ENCODE assay signal across 8 cellular contexts in genomic region chr2:74529357-74530238, GRCh38. TPM values are rescaled to one million over a fixed set of nuclear protein-coding genes. Genes with fewer than 3 reads are reported as not detected.
DNase-seq lines count a peak whose midpoint lies in the region; TF ChIP-seq lines count a peak whose summit lies in the region.

TSS of gene AUP1 (minus strand) at chr2:74529706. CDS start at chr2:74529629, 77 bp downstream.
TSS of gene HTRA2 (plus strand) at chr2:74529933. CDS start at chr2:74530007, 74 bp downstream.

- peak within 1 kb of the TSS; percentile 73 for H3K14ac ChIP-seq in neuronal stem cell (ENCODE audit: low read length)

- no peak within 1 kb of the TSS for H2BK120ac ChIP-seq in neuronal stem cell (ENCODE audit: low read depth, low read length)

- H2BK5ac ChIP-seq in neuronal stem cell (ENCODE audit: low read length), result peak within 1 kb of the TSS; percentile 89

- H2BK15ac ChIP-seq in neuronal stem cell (ENCODE audit: low read length), result peak within 1 kb of the TSS; percentile 40

- H3K4ac ChIP-seq in neuronal stem cell (ENCODE audit: low read length), result no peak within 1 kb of the TSS

- in situ Hi-C loops in SK-MEL-5 (cut with HindIII; ENCODE audit: low pct_unique_long_range_greater_than_20kb, low sequenced_read_pairs), result no loop called here

- H3K36me3 ChIP-seq in HEK293 (ENCODE audit: control insufficient read depth in 2 of 2, insufficient read depth in 1 of 2, low read length in 2 of 2), result peaks cover 7 to 74% of the 10 kb centered on the region in 2 experiments; a peak in 1 of 3 replicates
- H3K36me3 ChIP-seq in neuronal stem cell (replicated peaks in 1 of 2; ENCODE audit: control insufficient read depth in 2 of 2, insufficient read depth in 2 of 2, low read length in 2 of 2), result peaks cover 40 to 69% of the 10 kb centered on the region in 2 donors

- no peaks in the 10 kb centered on the region; the same call in 1 of the 2 replicates for H3K4me1 ChIP-seq in HEK293 (ENCODE audit: control insufficient read depth, insufficient read depth, low read length)
- H3K4me1 ChIP-seq in neuronal stem cell (ENCODE audit: control insufficient read depth in 2 of 2, insufficient read depth in 1 of 2, low read depth in 1 of 2, low read length in 2 of 2), result peaks cover 11 to 17% of the 10 kb centered on the region in 2 donors

- peak within 1 kb of the TSS; percentile 97 for H2AFZ ChIP-seq in neuronal stem cell (ENCODE audit: low read length)

- H3K79me1 ChIP-seq in neuronal stem cell (ENCODE audit: low read depth, low read length), result peaks cover 5% of the 10 kb centered on the region

- peak within 1 kb of the TSS; percentile 59 for H2AK5ac ChIP-seq in neuronal stem cell (ENCODE audit: low read depth, low read length)

- peak within 1 kb of the TSS; percentile 90 for H3K23ac ChIP-seq in neuronal stem cell (ENCODE audit: low read depth, low read length, poor library complexity)

- H3K9ac ChIP-seq in neuronal stem cell (ENCODE audit: low read depth, low read length, poor library complexity), result peak within 1 kb of the TSS; percentile 95

- no CpG with 5 or more reads among the region's 87 CpGs for WGBS in neuronal stem cell (ENCODE audit: extremely low coverage in 2 of 2, insufficient read length in 2 of 2, insufficient replicate concordance in 1 of 2), 2 donors

- TF ChIP-seq CTCF in HEK293 (tag by site-specific recombination; IDR thresholded peaks at IDR 0.05), result no peak
- TF ChIP-seq CTCF in subcutaneous adipose tissue (IDR thresholded peaks at IDR 0.05; ENCODE audit: low read depth), result no peak

- DNase-seq in GDM1 (lab: John Stamatoyannopoulos, UW) (peak; percentile 90), MV-4-11 (lab: John Stamatoyannopoulos, UW) (peak; percentile 97), SK-MEL-5 (ENCODE audit: low read depth, low spot score) (peak; percentile 99), foreskin melanocyte (peak; percentile 99), neuronal stem cell (ENCODE audit: low spot score) (peak; percentile 97)
- peak; percentile 93 for DNase-seq in activated naive CD4-positive, alpha-beta T cell treated with Interleukin-2 at 50 U/mL for 16 hours

- H3K4me2 ChIP-seq in neuronal stem cell (ENCODE audit: insufficient read depth, low read length, poor library complexity, severe bottlenecking), result peak within 1 kb of the TSS; percentile 81

- H3K18ac ChIP-seq in neuronal stem cell (ENCODE audit: low read length), result peak within 1 kb of the TSS; percentile 95

- POLR2A ChIA-PET in HEK293 (lab: Yijun Ruan, JAX), result interaction anchor here (0.6 to 2.4 kb wide), 18 partner anchors 8 to 305 kb away, joined by 3 to 18 read pairs (median 6); partner anchors contain the start of genes CCDC142, MRPL53, PCGF1 and TLX2

- no peak within 1 kb of the TSS for H4K8ac ChIP-seq in neuronal stem cell (ENCODE audit: low read depth, low read length)

- CTCF ChIA-PET in HEK293 (lab: Yijun Ruan, JAX), result interaction anchor here (0.8 to 1.5 kb wide), 6 partner anchors 20 to 1015 kb away, joined by 3 to 11 read pairs (median 3); partner anchors contain the start of genes CCDC142 and TTC31

- peak within 1 kb of the TSS; percentile 72 for H3K27ac ChIP-seq in HEK293 (ENCODE audit: extremely low read depth, low read depth, low read length)
- H3K27ac ChIP-seq in neuronal stem cell (replicated peaks; ENCODE audit: low read length), result no peak within 1 kb of the TSS

- H3K9me3 ChIP-seq in HEK293 (ENCODE audit: control insufficient read depth, insufficient read depth, low read depth, low read length) (no peaks in the 10 kb centered on the region), neuronal stem cell (replicated peaks in 1 of 2; ENCODE audit: control insufficient read depth in 2 of 2, insufficient read depth in 1 of 2, low read depth in 1 of 2, low read length in 2 of 2) (peaks cover 0 to 2% of the 10 kb centered on the region in 2 donors)

- H4K91ac ChIP-seq in neuronal stem cell (ENCODE audit: low read depth, low read length, poor library complexity), result no peak within 1 kb of the TSS

- peak within 1 kb of the TSS; percentile 11 for H2BK12ac ChIP-seq in neuronal stem cell (ENCODE audit: low read length)

- H3K27me3 ChIP-seq in neuronal stem cell (ENCODE audit: control insufficient read depth in 3 of 3, insufficient read depth in 3 of 3, low read depth in 1 of 3, low read length in 3 of 3), result no peaks in the 10 kb centered on the region

- H3K4me3 ChIP-seq in HEK293 (ENCODE audit: low read depth, low read length), result peak within 1 kb of the TSS; percentile 57
- peak within 1 kb of the TSS; percentile 72 to 95 for H3K4me3 ChIP-seq in neuronal stem cell (ENCODE audit: low read length in 2 of 2)

TF ChIP-seq in HEK293, 187 proteins besides CTCF, POLR2A, EP300 and RAD21 (continues in another document):
- no peak for TF ChIP-seq ZNF266 (tag by site-specific recombination; IDR thresholded peaks at IDR 0.05; ENCODE audit: low read depth)
- TF ChIP-seq ZNF211 (tag by site-specific recombination; IDR thresholded peaks at IDR 0.05; ENCODE audit: low read depth), result no peak
- TF ChIP-seq ZBTB8A (tag by site-specific recombination; IDR thresholded peaks at IDR 0.05), result peak; percentile 91
- peak; percentile 96 for TF ChIP-seq ZBTB11 (tag by site-specific recombination; conservative IDR thresholded peaks at IDR 0.05; ENCODE audit: low read depth)
- TF ChIP-seq IKZF3 (tag by site-specific recombination; IDR thresholded peaks at IDR 0.05), result 0 out of 2 replicates have a peak, but pooled peaks have one; percentile 48
- peak; percentile 42; the same call in 1 of the 2 replicates for TF ChIP-seq BCL11A (tag by site-specific recombination; IDR thresholded peaks at IDR 0.05; ENCODE audit: low read depth)
- TF ChIP-seq ZNF473 (tag by site-specific recombination; IDR thresholded peaks at IDR 0.05), result no peak
- no peak for TF ChIP-seq ZNF449 (tag by site-specific recombination; IDR thresholded peaks at IDR 0.05)
- 0 out of 2 replicates have a peak, but pooled peaks have one; percentile 18 for TF ChIP-seq ZNF660 (tag by site-specific recombination; IDR thresholded peaks at IDR 0.05)
- peak; percentile 83 for TF ChIP-seq ZBTB26 (tag by site-specific recombination; optimal IDR thresholded peaks at IDR 0.05)
- TF ChIP-seq ZEB2 (tag by site-specific recombination; IDR thresholded peaks at IDR 0.05), result peak; percentile 74

RNA-seq across cellular contexts. Expression of gene AUP1, which starts in this region (rescaled TPM):
- 366 and 433 TPM in 2 replicates for total RNA-seq in SK-MEL-5 (2014; rRNA removed; shearing (Covaris generic))
- 301 and 335 TPM in 2 replicates for polyA plus RNA-seq in SK-MEL-5 (2015; cell fraction: cytosol; rRNA removed)
- 1,451 and 2,044 TPM in 2 replicates for polyA plus RNA-seq in SK-MEL-5 (2015; cell fraction: nucleus; rRNA removed)
- polyA plus RNA-seq in neuronal stem cell (2013, experiment 1 of 2), result 65.9 TPM
- polyA plus RNA-seq in neuronal stem cell (2013, experiment 2 of 2), result 64.5 TPM
- 100 to 1,000 TPM in 3 of 4 donors, 10 to 100 TPM in 1; 96.9 to 109 (median 102) TPM for total RNA-seq in subcutaneous adipose tissue

RNA-seq across cellular contexts. Expression of gene HTRA2, which starts in this region (rescaled TPM):
- total RNA-seq in SK-MEL-5 (2014; rRNA removed; shearing (Covaris generic)), result 99.6 and 106 TPM in 2 replicates
- 80.9 and 83.0 TPM in 2 replicates for polyA plus RNA-seq in SK-MEL-5 (2015; cell fraction: cytosol; rRNA removed)
- 134 and 180 TPM in 2 replicates for polyA plus RNA-seq in SK-MEL-5 (2015; cell fraction: nucleus; rRNA removed)
- polyA plus RNA-seq in neuronal stem cell (2013, experiment 1 of 2), result 24.3 TPM
- polyA plus RNA-seq in neuronal stem cell (2013, experiment 2 of 2), result 25.7 TPM
- total RNA-seq in subcutaneous adipose tissue, result 10 to 100 TPM; 15.2 to 43.8 (median 42.9) TPM
